ENCODE assay signal across 1 cellular context in genomic region chr19:36214388-36215275, GRCh38.
TF ChIP-seq lines count a peak whose summit lies in the region.

ZNF146 (plus strand) TSS chr19:36215106; CDS start chr19:36236441, 21,335 bp downstream.
ZNF565 (minus strand) TSS chr19:36214665; CDS start chr19:36201985, 12,680 bp downstream.

TF ChIP-seq in HCT116, 20 proteins besides CTCF, POLR2A, EP300 and RAD21 (continued from another document):
- TF ChIP-seq, protein P1, sequence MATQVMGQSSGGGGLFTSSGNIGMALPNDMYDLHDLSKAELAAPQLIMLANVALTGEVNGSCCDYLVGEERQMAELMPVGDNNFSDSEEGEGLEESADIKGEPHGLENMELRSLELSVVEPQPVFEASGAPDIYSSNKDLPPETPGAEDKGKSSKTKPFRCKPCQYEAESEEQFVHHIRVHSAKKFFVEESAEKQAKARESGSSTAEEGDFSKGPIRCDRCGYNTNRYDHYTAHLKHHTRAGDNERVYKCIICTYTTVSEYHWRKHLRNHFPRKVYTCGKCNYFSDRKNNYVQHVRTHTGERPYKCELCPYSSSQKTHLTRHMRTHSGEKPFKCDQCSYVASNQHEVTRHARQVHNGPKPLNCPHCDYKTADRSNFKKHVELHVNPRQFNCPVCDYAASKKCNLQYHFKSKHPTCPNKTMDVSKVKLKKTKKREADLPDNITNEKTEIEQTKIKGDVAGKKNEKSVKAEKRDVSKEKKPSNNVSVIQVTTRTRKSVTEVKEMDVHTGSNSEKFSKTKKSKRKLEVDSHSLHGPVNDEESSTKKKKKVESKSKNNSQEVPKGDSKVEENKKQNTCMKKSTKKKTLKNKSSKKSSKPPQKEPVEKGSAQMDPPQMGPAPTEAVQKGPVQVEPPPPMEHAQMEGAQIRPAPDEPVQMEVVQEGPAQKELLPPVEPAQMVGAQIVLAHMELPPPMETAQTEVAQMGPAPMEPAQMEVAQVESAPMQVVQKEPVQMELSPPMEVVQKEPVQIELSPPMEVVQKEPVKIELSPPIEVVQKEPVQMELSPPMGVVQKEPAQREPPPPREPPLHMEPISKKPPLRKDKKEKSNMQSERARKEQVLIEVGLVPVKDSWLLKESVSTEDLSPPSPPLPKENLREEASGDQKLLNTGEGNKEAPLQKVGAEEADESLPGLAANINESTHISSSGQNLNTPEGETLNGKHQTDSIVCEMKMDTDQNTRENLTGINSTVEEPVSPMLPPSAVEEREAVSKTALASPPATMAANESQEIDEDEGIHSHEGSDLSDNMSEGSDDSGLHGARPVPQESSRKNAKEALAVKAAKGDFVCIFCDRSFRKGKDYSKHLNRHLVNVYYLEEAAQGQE (IDR thresholded peaks at IDR 0.05; ENCODE audit: low read depth) = no peak
- TF ChIP-seq ZNF274 (IDR thresholded peaks at IDR 0.05; ENCODE audit: low read depth, low read length) (no peak), EZH2phosphoT487 (IDR thresholded peaks at IDR 0.05; ENCODE audit: borderline replicate concordance) (no peak), YY1 (IDR thresholded peaks at IDR 0.05; ENCODE audit: extremely low read depth, insufficient replicate concordance, low read depth, low read length) (peak; percentile 71), SIN3A (IDR thresholded peaks at IDR 0.05; ENCODE audit: low read depth) (peak; percentile 94), ATF3 (IDR thresholded peaks at IDR 0.05) (no peak)
- TF ChIP-seq, protein P2, sequence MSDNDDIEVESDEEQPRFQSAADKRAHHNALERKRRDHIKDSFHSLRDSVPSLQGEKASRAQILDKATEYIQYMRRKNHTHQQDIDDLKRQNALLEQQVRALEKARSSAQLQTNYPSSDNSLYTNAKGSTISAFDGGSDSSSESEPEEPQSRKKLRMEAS (IDR thresholded peaks at IDR 0.05) = peak; percentile 98
TF ChIP-seq in HCT116: peak in this region for 7.
